In the genomic region with DNA sequence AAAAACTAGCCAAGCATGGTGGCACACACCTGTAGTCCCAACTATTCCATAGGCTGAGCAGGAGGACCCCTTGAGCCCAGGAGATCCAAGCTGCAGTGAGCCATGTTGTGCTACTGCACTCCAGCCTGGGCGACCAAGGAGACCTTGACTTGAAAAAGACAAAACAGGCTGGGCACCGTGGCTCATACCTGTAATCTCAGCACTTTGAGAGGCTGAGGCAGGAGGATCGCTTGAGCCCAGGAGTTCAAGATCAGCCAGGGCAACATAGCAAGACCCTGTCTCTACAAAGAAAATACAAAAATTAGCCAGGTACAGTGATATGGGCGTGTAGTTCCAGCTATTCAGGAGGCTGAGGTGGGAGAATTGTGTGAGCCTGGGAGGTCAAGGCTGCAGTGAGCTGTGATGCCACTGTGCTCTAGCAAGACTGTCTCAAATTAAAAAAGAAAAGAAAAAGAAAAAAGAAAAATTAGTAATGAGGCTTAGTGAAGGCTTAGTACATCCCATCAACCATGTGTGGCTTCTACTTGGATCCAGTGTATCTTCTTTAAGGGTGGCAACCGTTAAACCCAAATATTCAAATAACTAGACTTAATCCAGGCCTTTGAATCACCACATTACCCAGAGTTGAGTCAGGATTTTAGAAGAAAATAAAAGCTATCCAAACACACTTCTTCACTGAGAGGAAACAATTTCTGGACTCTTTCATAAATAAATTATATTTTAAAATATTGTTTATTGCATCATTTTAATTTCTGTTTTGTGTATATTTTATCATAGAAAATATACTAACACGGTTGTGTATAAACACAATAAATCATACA, we compare ENCODE assay signal across 1 cellular context.
TF ChIP-seq lines count a peak whose summit lies in the region.

No MANE protein-coding gene starts in this region.

TF ChIP-seq in HepG2, 621 proteins besides CTCF, POLR2A, EP300 and RAD21 (continued from another document):
- TF ChIP-seq, protein P1, sequence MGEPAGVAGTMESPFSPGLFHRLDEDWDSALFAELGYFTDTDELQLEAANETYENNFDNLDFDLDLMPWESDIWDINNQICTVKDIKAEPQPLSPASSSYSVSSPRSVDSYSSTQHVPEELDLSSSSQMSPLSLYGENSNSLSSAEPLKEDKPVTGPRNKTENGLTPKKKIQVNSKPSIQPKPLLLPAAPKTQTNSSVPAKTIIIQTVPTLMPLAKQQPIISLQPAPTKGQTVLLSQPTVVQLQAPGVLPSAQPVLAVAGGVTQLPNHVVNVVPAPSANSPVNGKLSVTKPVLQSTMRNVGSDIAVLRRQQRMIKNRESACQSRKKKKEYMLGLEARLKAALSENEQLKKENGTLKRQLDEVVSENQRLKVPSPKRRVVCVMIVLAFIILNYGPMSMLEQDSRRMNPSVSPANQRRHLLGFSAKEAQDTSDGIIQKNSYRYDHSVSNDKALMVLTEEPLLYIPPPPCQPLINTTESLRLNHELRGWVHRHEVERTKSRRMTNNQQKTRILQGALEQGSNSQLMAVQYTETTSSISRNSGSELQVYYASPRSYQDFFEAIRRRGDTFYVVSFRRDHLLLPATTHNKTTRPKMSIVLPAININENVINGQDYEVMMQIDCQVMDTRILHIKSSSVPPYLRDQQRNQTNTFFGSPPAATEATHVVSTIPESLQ (CRISPR knock-in tag; conservative IDR thresholded peaks at IDR 0.05): no peak
- TF ChIP-seq MTF1 (CRISPR knock-in tag; IDR thresholded peaks at IDR 0.05): no peak
- no peak for TF ChIP-seq ZNF367 (CRISPR knock-in tag; IDR thresholded peaks at IDR 0.05; ENCODE audit: borderline replicate concordance)
- no peak for TF ChIP-seq TSC22D2 (CRISPR knock-in tag; IDR thresholded peaks at IDR 0.05; ENCODE audit: borderline replicate concordance)
